8 cellular contexts compared by ENCODE assay signal in the genomic region with DNA sequence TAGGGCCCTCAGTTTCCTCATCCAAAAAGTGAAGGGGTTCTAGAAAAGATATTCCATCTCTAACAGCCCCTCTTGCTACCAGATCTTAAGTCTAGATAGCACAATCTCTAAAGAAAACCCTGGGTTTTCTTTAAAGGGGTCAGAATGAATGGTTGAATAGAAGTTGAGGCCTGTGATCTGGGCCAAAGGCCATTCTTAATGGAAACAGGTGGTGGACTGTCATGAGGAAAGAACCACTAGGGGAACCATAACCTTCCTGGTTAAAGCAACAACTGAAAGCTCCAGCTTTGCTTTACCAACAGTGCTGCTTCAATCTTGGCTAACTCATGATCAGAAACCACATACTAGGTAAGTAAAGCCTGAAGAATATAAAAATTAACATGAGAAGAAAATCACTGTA.
DNase-seq lines count a peak whose midpoint lies in the region; ATAC-seq and TF ChIP-seq lines count a peak whose summit lies in the region.

No MANE protein-coding gene starts in this region.

- peak overlapping the region; percentile 81 for H3K4me3 ChIP-seq in GM06990 (replicated peaks; ENCODE audit: low read depth, low read length)

- TF ChIP-seq CTCF in GM06990 (IDR thresholded peaks at IDR 0.05; ENCODE audit: insufficient read depth, low read length, poor library complexity, severe bottlenecking): peak; percentile 55

- H3K27me3 ChIP-seq in GM06990 (replicated peaks; ENCODE audit: control insufficient read depth, insufficient read depth, low read length): no peaks in the 10 kb centered on the region

- in situ Hi-C loops in KBM-7 (cut with MboI; ENCODE audit: low pct_unique_long_range_greater_than_20kb, low sequenced_read_pairs): loop anchor here (10.0 kb wide), 1 partner anchor 64 kb away; no protein-coding TSS in a partner anchor

- no peak for DNase-seq in GM06990 (ENCODE audit: extremely low read depth, insufficient read length)
- DNase-seq in KBM-7: peak; percentile 51
- peak; percentile 36 for DNase-seq in amniotic epithelial cell (ENCODE audit: low read depth)
- peak; percentile 26 for DNase-seq in left kidney (ENCODE audit: low read depth, low spot score)
- no peak for DNase-seq in GOT3 (lab: John Stamatoyannopoulos, UW)
- no peak for DNase-seq in GM19240 (ENCODE audit: insufficient read length, low spot score)

- ATAC-seq in HG02623 (IDR thresholded peaks at IDR 0.05; ENCODE audit: unreplicated experiment) (no peak), HG03135 (IDR thresholded peaks at IDR 0.05; ENCODE audit: unreplicated experiment) (no peak)

- no peaks in the 10 kb centered on the region for H3K36me3 ChIP-seq in GM06990 (ENCODE audit: control insufficient read depth, insufficient read depth, low read length)

Comparison
In these comparisons a context has a peak if more than half of its experiments do, and no peak if none do; other contexts are left out.
1. DNase-seq: peak in KBM-7 (single experiment), amniotic epithelial cell (single experiment) and left kidney (single experiment); none in GM06990 (single experiment), GOT3 (single experiment) and GM19240 (single experiment).